In the genomic region with DNA sequence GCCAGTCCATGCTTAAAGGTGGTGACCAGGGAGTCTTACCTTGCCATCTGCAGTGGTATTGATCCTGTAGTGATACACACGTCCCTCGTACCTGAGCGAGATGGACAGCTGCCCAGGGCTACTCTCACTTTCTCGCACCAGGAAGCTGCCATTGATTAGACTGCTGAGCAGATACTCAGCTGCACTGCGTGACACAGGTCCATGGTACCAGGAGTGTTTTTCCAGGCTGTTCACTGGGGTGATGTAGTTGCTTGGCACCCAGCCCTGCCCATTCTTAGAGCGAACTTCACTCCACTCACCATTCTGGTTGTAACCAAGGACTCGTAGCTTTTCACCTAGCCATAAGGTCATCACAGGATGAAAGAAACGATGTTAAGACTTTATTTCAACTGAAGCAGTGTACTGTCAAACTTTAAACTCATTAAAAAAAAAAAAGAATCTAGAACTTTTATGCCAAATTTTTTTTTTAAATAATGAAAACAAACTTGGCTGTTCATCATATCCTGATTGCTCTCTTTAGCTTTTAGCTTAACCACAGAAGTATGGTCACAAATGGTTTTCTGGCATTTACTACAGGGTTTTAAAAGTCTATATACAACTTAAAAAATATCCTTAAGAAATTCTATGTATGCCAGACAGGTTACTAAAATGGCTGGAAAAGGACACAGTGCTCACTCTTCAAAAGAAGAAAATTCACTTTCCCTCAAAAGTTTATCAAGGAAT, we compare ENCODE assay signal across 17 cellular contexts. TPM values are rescaled to one million over a fixed set of nuclear protein-coding genes. Genes with fewer than 3 reads are reported as not detected.
DNase-seq lines count a peak whose midpoint lies in the region; ATAC-seq and TF ChIP-seq lines count a peak whose summit lies in the region.
"Had no signal": no experiment of that assay in that cellular context is flagged by ENCODE, and none has a peak within 500 bp of the region (broad histone marks: within the 10 kb centered on the region; RNA-seq: fewer than 3 reads in every experiment).

No MANE protein-coding gene starts in this region.

- no peaks in the 10 kb centered on the region for H4K20me1 ChIP-seq in HCT116 (ENCODE audit: insufficient read depth)

- H3K27me3 ChIP-seq in HCT116 (ENCODE audit: insufficient read depth, low read length) = no peaks in the 10 kb centered on the region
- H3K27me3 ChIP-seq: cardiac muscle cell had no signal

- CTCF ChIA-PET in HCT116 (lab: Charles Lee) = no interaction called here

- TF ChIP-seq POLR2A in HCT116 (IDR thresholded peaks at IDR 0.05; ENCODE audit: borderline replicate concordance, extremely low read depth, insufficient read depth, insufficient read length) = no peak

- RAD21 ChIA-PET in HCT116 (lab: Charles Lee; ENCODE audit: low non-redundant PET in 1 of 2, low total read pairs in 2 of 2, uncharacterized antibody in 2 of 2, unreplicated experiment in 2 of 2) = no interaction called here

- H3K9me3 ChIP-seq in HCT116 (ENCODE audit: control insufficient read depth in 1 of 2, insufficient read depth in 1 of 2, low read depth in 1 of 2, low read length in 2 of 2) = no peaks in the 10 kb centered on the region

- H3K4me3 ChIP-seq in HCT116 (replicated peaks in 1 of 2; ENCODE audit: low read depth in 1 of 2, low read length in 2 of 2) = no peak overlapping the region
- H3K4me3 ChIP-seq in retinal pigment epithelial cell (ENCODE audit: low read length) = peak overlapping the region; percentile 2
- H3K4me3 ChIP-seq: cardiac muscle cell had no signal

- H3K4me1 Mint-ChIP-seq in activated naive CD8-positive, alpha-beta T cell treated with anti-CD3 and anti-CD28 coated beads, Interleukin-2, amount 50 U/mL, for 24 hours = peaks cover 36% of the 10 kb centered on the region

- H3K36me3 ChIP-seq in HCT116 (ENCODE audit: control insufficient read depth in 1 of 2, insufficient read depth in 2 of 2, low read length in 2 of 2) = peaks cover 0 to 4% of the 10 kb centered on the region in 2 experiments; a peak in 1 of 4 replicates

- H2AFZ ChIP-seq in HCT116 (ENCODE audit: low read depth, low read length, poor library complexity, severe bottlenecking) = no peak overlapping the region

- no peak for ATAC-seq in HCT116
- no peak for ATAC-seq in activated naive CD8-positive, alpha-beta T cell treated with anti-CD3 and anti-CD28 coated beads, Interleukin-2, amount 50 U/mL, for 24 hours

- peaks cover 5% of the 10 kb centered on the region for H3K36me3 Mint-ChIP-seq in activated naive CD8-positive, alpha-beta T cell treated with anti-CD3 and anti-CD28 coated beads, Interleukin-2, amount 50 U/mL, for 24 hours (ENCODE audit: low read depth)

- no peak overlapping the region for H3K27ac ChIP-seq in HCT116 (ENCODE audit: low read depth, low read length)
- H3K27ac ChIP-seq: cardiac muscle cell had no signal

- TF ChIP-seq CTCF in HCT116 (IDR thresholded peaks at IDR 0.05 in 2 of 3, conservative IDR thresholded peaks at IDR 0.05 in 1 of 3; ENCODE audit: borderline replicate concordance in 1 of 3, insufficient read depth in 1 of 3, low read depth in 2 of 3, low read length in 2 of 3) (no peak), retinal pigment epithelial cell (conservative IDR thresholded peaks at IDR 0.05; ENCODE audit: low read depth, low read length) (no peak), GM13976 (IDR thresholded peaks at IDR 0.05; ENCODE audit: borderline replicate concordance, control extremely low read depth, extremely low read depth, insufficient read depth, missing control alignments) (no peak)

- DNase-seq in HCT116 (ENCODE audit: low read depth, low spot score) (no peak), glomerular visceral epithelial cell (ENCODE audit: extremely low spot score) (peak; percentile 55), retinal pigment epithelial cell (ENCODE audit: low read depth) (no peak), GM13976 (ENCODE audit: low spot score) (no peak), SHP77 treated with DMSO at 0.1 percent for 48 hours (lab: John Stamatoyannopoulos, UW) (no peak), NCI-H1105 treated with DMSO at 0.1 percent for 48 hours (lab: John Stamatoyannopoulos, UW) (no peak), DMS 273 (lab: John Stamatoyannopoulos, UW; ENCODE audit: unreplicated experiment) (no peak)
- no peak for DNase-seq in activated naive CD8-positive, alpha-beta T cell treated with anti-CD3 and anti-CD28 coated beads, Interleukin-2, amount 50 U/mL, for 24 hours
- DNase-seq: activated CD4-positive, alpha-beta T cell treated with anti-CD3 and anti-CD28 coated beads, Interleukin-2, amount 10 ng/mL, durations not matched to agents 24 days and 14 days; hippocampal formation; NCI-H146; NCI-H510A; occipital lobe; stimulated activated CD4-positive, alpha-beta T cell treated with anti-CD3 and anti-CD28 coated beads, Interleukin-2, amount 100 ng/mL, for 24 hours; T-helper 2 cell had no signal

- no peak for TF ChIP-seq RAD21 in HCT116 (IDR thresholded peaks at IDR 0.05; ENCODE audit: low read depth)

- no peak overlapping the region for H3K9ac ChIP-seq in HCT116 (ENCODE audit: low read length)

- POLR2A ChIA-PET in HCT116 (lab: Charles Lee) = no interaction called here

- no peaks in the 10 kb centered on the region for H3K27me3 Mint-ChIP-seq in activated naive CD8-positive, alpha-beta T cell treated with anti-CD3 and anti-CD28 coated beads, Interleukin-2, amount 50 U/mL, for 24 hours
- H3K27me3 Mint-ChIP-seq: activated CD4-positive, alpha-beta T cell treated with anti-CD3 and anti-CD28 coated beads, Interleukin-2, amount 10 ng/mL, durations not matched to agents 24 days and 14 days had no signal

- intact Hi-C loops in HCT116 (cut with micrococcal nuclease) = loop anchor here (5.0 kb wide), 1 partner anchor 106 kb away; no protein-coding TSS in a partner anchor

- peaks cover 8% of the 10 kb centered on the region; the same call in 1 of the 2 replicates for H3K79me2 ChIP-seq in HCT116 (ENCODE audit: insufficient read depth, low read length)

- no peaks in the 10 kb centered on the region for H3K9me3 Mint-ChIP-seq in activated naive CD8-positive, alpha-beta T cell treated with anti-CD3 and anti-CD28 coated beads, Interleukin-2, amount 50 U/mL, for 24 hours
- H3K9me3 Mint-ChIP-seq: activated CD4-positive, alpha-beta T cell treated with anti-CD3 and anti-CD28 coated beads, Interleukin-2, amount 10 ng/mL, durations not matched to agents 24 days and 14 days; activated T-helper 2 cell treated with anti-CD3 and anti-CD28 coated beads, Interferon-gamma antibody, Interleukin-2, Interleukin-4, amounts not matched to agents 10 μg/mL and 5 μg/mL and 100 μg/mL, durations not matched to agents 14 hours and 24 hours and 36 hours had no signal

- no peak overlapping the region for H3K4me3 Mint-ChIP-seq in activated naive CD8-positive, alpha-beta T cell treated with anti-CD3 and anti-CD28 coated beads, Interleukin-2, amount 50 U/mL, for 24 hours
- H3K4me3 Mint-ChIP-seq: activated CD4-positive, alpha-beta T cell treated with anti-CD3 and anti-CD28 coated beads, Interleukin-2, amount 10 ng/mL, durations not matched to agents 24 days and 14 days had no signal

- no TSS peak for BruUV-seq in HCT116 (replicated peaks; lab: Mats Ljungman, UMichigan)

- peaks cover 39 to 58% of the 10 kb centered on the region in 2 experiments for H3K4me1 ChIP-seq in HCT116 (ENCODE audit: control insufficient read depth in 1 of 2, insufficient read depth in 2 of 2, low read length in 2 of 2)

- in situ Hi-C loops in GM13976 (cut with MboI; ENCODE audit: low sequenced_read_pairs, unreplicated experiment) = loop anchor here (10.0 kb wide), 1 partner anchor 238 kb away; a partner anchor contains a TSS

- peak overlapping the region; percentile 27 for H3K4me2 ChIP-seq in HCT116 (ENCODE audit: low read length)

- H3K9me2 ChIP-seq in HCT116 (ENCODE audit: insufficient read depth) = no peaks in the 10 kb centered on the region

- H3K27ac Mint-ChIP-seq in activated naive CD8-positive, alpha-beta T cell treated with anti-CD3 and anti-CD28 coated beads, Interleukin-2, amount 50 U/mL, for 24 hours = peak overlapping the region; percentile 39
- H3K27ac Mint-ChIP-seq: activated CD4-positive, alpha-beta T cell treated with anti-CD3 and anti-CD28 coated beads, Interleukin-2, amount 10 ng/mL, durations not matched to agents 24 days and 14 days; activated T-helper 2 cell treated with anti-CD3 and anti-CD28 coated beads, Interferon-gamma antibody, Interleukin-2, Interleukin-4, amounts not matched to agents 10 μg/mL and 5 μg/mL and 100 μg/mL, durations not matched to agents 14 hours and 24 hours and 36 hours had no signal

TF ChIP-seq in HCT116, 20 proteins besides CTCF, POLR2A, EP300 and RAD21:
- no peak for TF ChIP-seq SP1 (IDR thresholded peaks at IDR 0.05; ENCODE audit: low read depth)
- no peak for TF ChIP-seq ELF1 (IDR thresholded peaks at IDR 0.05; ENCODE audit: borderline replicate concordance, low read depth)
- no peak for TF ChIP-seq EGR1 (IDR thresholded peaks at IDR 0.05; ENCODE audit: low read depth)
- no peak for TF ChIP-seq EZH2phosphoT487 (IDR thresholded peaks at IDR 0.05; ENCODE audit: borderline replicate concordance)
- no peak for TF ChIP-seq CBX3 (IDR thresholded peaks at IDR 0.05; ENCODE audit: low read depth)
- TF ChIP-seq ZFX (IDR thresholded peaks at IDR 0.05) = no peak
- no peak for TF ChIP-seq POLR2AphosphoS5 (IDR thresholded peaks at IDR 0.05; ENCODE audit: low read depth, low read length)
- no peak for TF ChIP-seq JUND (IDR thresholded peaks at IDR 0.05)
- TF ChIP-seq CEBPB (IDR thresholded peaks at IDR 0.05; ENCODE audit: low read depth) = no peak
- TF ChIP-seq SRF (IDR thresholded peaks at IDR 0.05; ENCODE audit: low read depth) = no peak
- TF ChIP-seq, protein P1, sequence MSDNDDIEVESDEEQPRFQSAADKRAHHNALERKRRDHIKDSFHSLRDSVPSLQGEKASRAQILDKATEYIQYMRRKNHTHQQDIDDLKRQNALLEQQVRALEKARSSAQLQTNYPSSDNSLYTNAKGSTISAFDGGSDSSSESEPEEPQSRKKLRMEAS (IDR thresholded peaks at IDR 0.05) = no peak
- no peak for TF ChIP-seq FOSL1 (IDR thresholded peaks at IDR 0.05; ENCODE audit: low read depth)

RNA-seq across cellular contexts. Expression of a gene that starts 44.6 kb away (rescaled TPM):
- total RNA-seq in HCT116 (2021; ENCODE audit: unreplicated experiment) = 27.0 TPM
- 18.4 and 19.3 TPM in 2 replicates for polyA plus RNA-seq in HCT116 (2012)
